Comparison of ENCODE assay signal across 1 cellular context in genomic region chr7:155211761-155212160, GRCh38.
TF ChIP-seq lines count a peak whose summit lies in the region.

No MANE protein-coding gene starts in this region.

TF ChIP-seq in IMR-90, 13 proteins besides CTCF, POLR2A, EP300 and RAD21:
- TF ChIP-seq, protein P1, sequence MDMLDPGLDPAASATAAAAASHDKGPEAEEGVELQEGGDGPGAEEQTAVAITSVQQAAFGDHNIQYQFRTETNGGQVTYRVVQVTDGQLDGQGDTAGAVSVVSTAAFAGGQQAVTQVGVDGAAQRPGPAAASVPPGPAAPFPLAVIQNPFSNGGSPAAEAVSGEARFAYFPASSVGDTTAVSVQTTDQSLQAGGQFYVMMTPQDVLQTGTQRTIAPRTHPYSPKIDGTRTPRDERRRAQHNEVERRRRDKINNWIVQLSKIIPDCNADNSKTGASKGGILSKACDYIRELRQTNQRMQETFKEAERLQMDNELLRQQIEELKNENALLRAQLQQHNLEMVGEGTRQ (IDR thresholded peaks at IDR 0.05; ENCODE audit: low read depth, low read length) = no peak
- TF ChIP-seq MAFK (IDR thresholded peaks at IDR 0.05; ENCODE audit: low read depth, low read length) (no peak), NFE2L2 (IDR thresholded peaks at IDR 0.05; ENCODE audit: low read depth, low read length) (no peak), ELK1 (IDR thresholded peaks at IDR 0.05; ENCODE audit: borderline replicate concordance, low read depth, low read length) (no peak), RFX5 (IDR thresholded peaks at IDR 0.05; ENCODE audit: low read depth, low read length) (no peak), FOS (IDR thresholded peaks at IDR 0.05; ENCODE audit: low read depth, low read length) (no peak), SMC3 (IDR thresholded peaks at IDR 0.05; ENCODE audit: low read depth, low read length) (no peak), MXI1 (IDR thresholded peaks at IDR 0.05; ENCODE audit: borderline replicate concordance, low read depth, low read length) (no peak), CEBPB (IDR thresholded peaks at IDR 0.05; ENCODE audit: low read depth, low read length) (no peak), MAZ (IDR thresholded peaks at IDR 0.05; ENCODE audit: borderline replicate concordance, low read depth, low read length) (no peak), RCOR1 (IDR thresholded peaks at IDR 0.05; ENCODE audit: insufficient replicate concordance, low read length) (no peak), CHD1 (IDR thresholded peaks at IDR 0.05; ENCODE audit: low read depth, low read length) (no peak), BHLHE40 (IDR thresholded peaks at IDR 0.05; ENCODE audit: low read depth, low read length) (no peak)
TF ChIP-seq in IMR-90: peak in this region for 0.
